26 cellular contexts compared by ENCODE assay signal in the genomic region with DNA sequence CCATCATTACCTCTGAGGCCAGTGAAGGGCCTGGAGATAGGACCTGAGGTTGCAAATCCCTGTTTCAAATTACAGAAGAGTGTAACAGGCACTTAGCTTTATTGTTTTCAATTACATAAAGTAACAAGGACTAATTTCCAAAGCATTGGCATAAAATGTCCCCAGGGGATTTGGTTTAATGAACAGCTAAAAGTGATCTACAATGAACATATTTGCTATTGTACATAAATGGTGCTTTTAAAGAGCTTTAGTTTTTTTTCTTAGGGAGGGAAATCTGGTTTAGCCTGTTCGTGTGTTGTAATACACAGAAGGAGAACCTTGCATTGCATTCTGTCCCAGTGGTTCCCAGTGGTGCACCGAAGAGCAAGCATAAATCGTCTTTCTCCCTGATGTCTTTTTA. TPM values are rescaled to one million over a fixed set of nuclear protein-coding genes. Genes with fewer than 3 reads are reported as not detected.
DNase-seq lines count a peak whose midpoint lies in the region; ATAC-seq and TF ChIP-seq lines count a peak whose summit lies in the region.
"Had no signal": no experiment of that assay in that cellular context is flagged by ENCODE, and none has a peak within 500 bp of the region (broad histone marks: within the 10 kb centered on the region; RNA-seq: fewer than 3 reads in every experiment).

No MANE protein-coding gene starts in this region.

- H2AFZ ChIP-seq in osteoblast (ENCODE audit: low read length): no peak overlapping the region

- H3K27ac ChIP-seq in osteoblast (ENCODE audit: low read depth, low read length): no peak overlapping the region
- H3K27ac ChIP-seq: BLaER1, coronary artery, spleen, transverse colon had no signal

- no peaks in the 10 kb centered on the region for H3K36me3 Mint-ChIP-seq in mesothelial cell of epicardium
- H3K36me3 Mint-ChIP-seq: activated naive CD4-positive, alpha-beta T cell treated with anti-CD3 and anti-CD28 coated beads, Interleukin-2, amount 10 ng/mL, durations not matched to agents 7 days and 5 days had no signal

- peak; percentile 43 for DNase-seq in DMS153 treated with DMSO at 0.1 percent for 48 hours (lab: John Stamatoyannopoulos, UW; ENCODE audit: unreplicated experiment)
- DNase-seq in NCI-H1436 treated with DMSO at 0.1 percent for 48 hours (lab: John Stamatoyannopoulos, UW): peak; percentile 83
- DNase-seq in NCI-H69 (lab: John Stamatoyannopoulos, UW): peak; percentile 96
- no peak for DNase-seq in mesothelial cell of epicardium (ENCODE audit: low spot score in 2 of 2, unreplicated experiment in 2 of 2)
- no peak for DNase-seq in osteoblast (ENCODE audit: insufficient read length, low spot score, missing footprints)
- DNase-seq in hippocampal formation (lab: John Stamatoyannopoulos, UW): no peak
- DNase-seq in DMS 273 treated with DMSO at 0.1 percent for 48 hours (lab: John Stamatoyannopoulos, UW): no peak
- DNase-seq: ACHN; activated CD4-positive, alpha-beta T cell treated with anti-CD3 and anti-CD28 coated beads for 1 hour; activated naive CD4-positive, alpha-beta T cell treated with anti-CD3 and anti-CD28 coated beads, Interleukin-2, amount 10 ng/mL, durations not matched to agents 7 days and 5 days; activated T-cell treated with anti-CD3 and anti-CD28 coated beads, Interleukin-2, amount 50 U/mL, for 48 hours; amygdala; H9; kidney; NCI-H2029; NCI-H526; nucleus accumbens; spleen; stimulated activated CD4-positive, alpha-beta T cell treated with anti-CD3 and anti-CD28 coated beads, Interleukin-4, amount 100 ng/mL, for 4 hours; stimulated activated naive CD8-positive, alpha-beta T cell treated with anti-CD3 and anti-CD28 coated beads, Interleukin-15, amount 100 ng/mL, for 72 hours; SW 1271; transverse colon had no signal

- peaks cover 3% of the 10 kb centered on the region for H3K27me3 ChIP-seq in osteoblast (ENCODE audit: insufficient read depth, low read length)
- H3K27me3 ChIP-seq: BLaER1, spleen, transverse colon had no signal

- H3K4me3 Mint-ChIP-seq in mesothelial cell of epicardium: no peak overlapping the region
- H3K4me3 Mint-ChIP-seq: activated naive CD4-positive, alpha-beta T cell treated with anti-CD3 and anti-CD28 coated beads, Interleukin-2, amount 10 ng/mL, durations not matched to agents 7 days and 5 days; H9; stimulated activated naive CD8-positive, alpha-beta T cell treated with anti-CD3 and anti-CD28 coated beads, Interleukin-15, amount 100 ng/mL, for 72 hours had no signal

- H3K79me2 ChIP-seq in osteoblast (ENCODE audit: insufficient read depth, low read length): no peaks in the 10 kb centered on the region

- no peak for TF ChIP-seq CTCF in mesothelial cell of epicardium (IDR thresholded peaks at IDR 0.05; ENCODE audit: unreplicated experiment)
- TF ChIP-seq CTCF in osteoblast (IDR thresholded peaks at IDR 0.05; ENCODE audit: extremely low read depth, low read depth, low read length): no peak

- no peak overlapping the region for H3K4me3 ChIP-seq in osteoblast (ENCODE audit: insufficient read depth, low read length)
- H3K4me3 ChIP-seq: BLaER1, coronary artery, spleen, transverse colon had no signal

- H3K27me3 Mint-ChIP-seq in mesothelial cell of epicardium (ENCODE audit: low read depth): no peaks in the 10 kb centered on the region
- H3K27me3 Mint-ChIP-seq: activated naive CD4-positive, alpha-beta T cell treated with anti-CD3 and anti-CD28 coated beads, Interleukin-2, amount 10 ng/mL, durations not matched to agents 7 days and 5 days; stimulated activated naive CD8-positive, alpha-beta T cell treated with anti-CD3 and anti-CD28 coated beads, Interleukin-15, amount 100 ng/mL, for 72 hours had no signal

- H4K20me1 ChIP-seq in osteoblast (ENCODE audit: insufficient read depth, low read length): no peaks in the 10 kb centered on the region
- H4K20me1 ChIP-seq: BLaER1 had no signal

- ATAC-seq in HG02870 (IDR thresholded peaks at IDR 0.05; ENCODE audit: unreplicated experiment): no peak
- ATAC-seq: Right ventricle myocardium inferior; stimulated activated naive CD8-positive, alpha-beta T cell treated with anti-CD3 and anti-CD28 coated beads, Interleukin-15, amount 100 ng/mL, for 72 hours had no signal

- H3K4me1 Mint-ChIP-seq in mesothelial cell of epicardium: peaks cover 8% of the 10 kb centered on the region
- H3K4me1 Mint-ChIP-seq: activated naive CD4-positive, alpha-beta T cell treated with anti-CD3 and anti-CD28 coated beads, Interleukin-2, amount 10 ng/mL, durations not matched to agents 7 days and 5 days; stimulated activated naive CD8-positive, alpha-beta T cell treated with anti-CD3 and anti-CD28 coated beads, Interleukin-15, amount 100 ng/mL, for 72 hours had no signal

- H3K9me3 Mint-ChIP-seq in mesothelial cell of epicardium: peaks cover 8% of the 10 kb centered on the region
- H3K9me3 Mint-ChIP-seq: activated naive CD4-positive, alpha-beta T cell treated with anti-CD3 and anti-CD28 coated beads, Interleukin-2, amount 10 ng/mL, durations not matched to agents 7 days and 5 days had no signal

- no peak overlapping the region for H3K4me2 ChIP-seq in osteoblast (ENCODE audit: insufficient read depth, low read length)
- H3K4me2 ChIP-seq: BLaER1 had no signal

- peak overlapping the region; percentile 64 for H3K27ac Mint-ChIP-seq in mesothelial cell of epicardium
- H3K27ac Mint-ChIP-seq: activated naive CD4-positive, alpha-beta T cell treated with anti-CD3 and anti-CD28 coated beads, Interleukin-2, amount 10 ng/mL, durations not matched to agents 7 days and 5 days; H9; stimulated activated naive CD8-positive, alpha-beta T cell treated with anti-CD3 and anti-CD28 coated beads, Interleukin-15, amount 100 ng/mL, for 72 hours had no signal

- H3K36me3 ChIP-seq in osteoblast (ENCODE audit: insufficient read depth, low read length): no peaks in the 10 kb centered on the region
- H3K36me3 ChIP-seq: BLaER1, spleen, transverse colon had no signal

- no peaks in the 10 kb centered on the region for H3K4me1 ChIP-seq in osteoblast (ENCODE audit: insufficient read depth, low read length)
- H3K4me1 ChIP-seq: BLaER1, spleen, transverse colon had no signal

- H3K9me3 ChIP-seq in osteoblast (ENCODE audit: low read depth, low read length): no peaks in the 10 kb centered on the region
- H3K9me3 ChIP-seq: BLaER1, transverse colon had no signal

RNA-seq across cellular contexts. Expression of gene HMGN3, which starts 54.4 kb away (rescaled TPM):
- total RNA-seq in mesothelial cell of epicardium (104 to 106 TPM (median 104 TPM) in 3 replicates), osteoblast (12.7 and 13.4 TPM in 2 replicates)

Comparison
In these comparisons a context has a peak if more than half of its experiments do, and no peak if none do; other contexts are left out.
1. DNase-seq: peak in DMS153 treated with DMSO at 0.1 percent for 48 hours (single experiment), NCI-H1436 treated with DMSO at 0.1 percent for 48 hours (single experiment) and NCI-H69 (single experiment); none in mesothelial cell of epicardium (0 of 2), osteoblast (single experiment), hippocampal formation (0 of 2) and DMS 273 treated with DMSO at 0.1 percent for 48 hours (single experiment).